11 cellular contexts compared by ENCODE assay signal in the genomic region with DNA sequence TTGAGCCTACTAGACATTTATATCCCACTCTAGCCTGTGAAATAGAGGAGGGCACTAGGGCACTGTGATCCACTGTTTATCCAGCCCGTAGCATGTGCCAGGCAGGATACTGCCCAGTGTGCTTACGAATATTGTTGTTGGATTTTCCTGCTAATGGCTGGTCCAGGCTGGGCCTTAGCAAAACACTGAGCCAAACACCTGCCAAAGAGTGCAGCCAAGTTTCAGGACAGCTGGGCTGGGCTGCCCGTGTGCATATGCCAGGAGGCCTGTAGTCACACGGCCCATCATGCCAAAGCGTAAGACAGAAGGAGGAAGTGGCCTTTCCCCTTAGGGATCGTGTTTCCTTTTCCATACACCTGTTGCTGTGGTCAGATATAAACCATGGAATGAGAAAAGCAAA. TPM values are rescaled to one million over a fixed set of nuclear protein-coding genes. Genes with fewer than 3 reads are reported as not detected.
DNase-seq lines count a peak whose midpoint lies in the region; ATAC-seq and TF ChIP-seq lines count a peak whose summit lies in the region.
"Had no signal": no experiment of that assay in that cellular context is flagged by ENCODE, and none has a peak within 500 bp of the region (broad histone marks: within the 10 kb centered on the region; RNA-seq: fewer than 3 reads in every experiment).

No MANE protein-coding gene starts in this region.

- DNase-seq in DMS79 treated with DMSO at 0.1 percent for 48 hours (lab: John Stamatoyannopoulos, UW), result peak; percentile 46
- DNase-seq in NCI-H774 (lab: John Stamatoyannopoulos, UW), result peak; percentile 34
- peak; percentile 43 for DNase-seq in fibroblast of the aortic adventitia (ENCODE audit: low read depth)
- DNase-seq in posterior vena cava (ENCODE audit: low spot score), result no peak
- DNase-seq in KBM-7, result no peak
- no peak for DNase-seq in middle frontal gyrus (ENCODE audit: extremely low spot score, low spot score)
- DNase-seq: amygdala, mesenchymal stem cell, testis had no signal

- no peak overlapping the region for H3K9ac ChIP-seq in rectal smooth muscle tissue (ENCODE audit: low read length)

- peaks cover 5% of the 10 kb centered on the region for H3K36me3 ChIP-seq in rectal smooth muscle tissue (ENCODE audit: control insufficient read depth, insufficient read depth, low read length)

- no peak for TF ChIP-seq CTCF in fibroblast of the aortic adventitia (IDR thresholded peaks at IDR 0.05; ENCODE audit: insufficient read depth, low read length)

- H3K4me3 ChIP-seq in fibroblast of the aortic adventitia (ENCODE audit: low read depth, low read length), result no peak overlapping the region
- H3K4me3 ChIP-seq in rectal smooth muscle tissue (ENCODE audit: low read length), result no peak overlapping the region
- H3K4me3 ChIP-seq: testis had no signal

- H3K4me1 ChIP-seq in rectal smooth muscle tissue (ENCODE audit: control insufficient read depth, insufficient read depth, low read length), result peaks cover 15% of the 10 kb centered on the region
- H3K4me1 ChIP-seq: testis had no signal

- intact Hi-C loops in posterior vena cava (cut with DNase I), result no loop called here

- H3K27me3 ChIP-seq in rectal smooth muscle tissue (ENCODE audit: control insufficient read depth, insufficient read depth, low read length), result no peaks in the 10 kb centered on the region
- H3K27me3 ChIP-seq: testis had no signal

- peak overlapping the region; percentile 55 for H3K27ac ChIP-seq in rectal smooth muscle tissue (ENCODE audit: low read depth, low read length)
- H3K27ac ChIP-seq: testis had no signal

- ATAC-seq in GM19397 (IDR thresholded peaks at IDR 0.05; ENCODE audit: unreplicated experiment), result no peak

- in situ Hi-C loops in KBM-7 (cut with MboI; ENCODE audit: low pct_unique_long_range_greater_than_20kb, low sequenced_read_pairs), result no loop called here

RNA-seq across cellular contexts. Expression of gene ABHD10, which starts 54.5 kb away (rescaled TPM):
- total RNA-seq in fibroblast of the aortic adventitia (ENCODE audit: low replicate concordance) (12.2 and 35.1 TPM in 2 replicates), posterior vena cava (10 to 100 TPM; 15.4 to 22.9 TPM)

Comparison
In these comparisons a context has a peak if more than half of its experiments do, and no peak if none do; other contexts are left out.
1. DNase-seq: peak in DMS79 treated with DMSO at 0.1 percent for 48 hours (single experiment), NCI-H774 (single experiment) and fibroblast of the aortic adventitia (single experiment); none in posterior vena cava (single experiment), KBM-7 (single experiment) and middle frontal gyrus (single experiment).